ENCODE assay signal across 20 cellular contexts in the genomic region with DNA sequence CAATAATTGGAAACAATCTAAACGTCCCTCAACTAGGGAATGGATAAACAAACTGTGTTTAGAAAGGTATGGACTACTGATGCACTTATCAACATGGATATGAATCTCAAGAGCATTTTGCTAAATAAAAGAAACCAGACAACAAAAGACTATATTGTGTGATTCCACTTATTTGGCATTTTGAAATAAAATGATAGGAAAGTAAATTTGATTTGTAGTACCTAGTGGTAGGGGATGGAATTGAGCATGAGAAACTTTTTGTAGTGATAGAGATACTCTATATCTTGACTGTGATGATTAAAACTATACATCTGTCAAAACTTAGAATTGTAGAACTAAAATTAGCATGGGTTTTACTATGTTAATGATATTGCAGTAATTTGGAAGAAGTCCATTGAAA.
DNase-seq lines count a peak whose midpoint lies in the region; ATAC-seq, FAIRE-seq and TF ChIP-seq lines count a peak whose summit lies in the region.
"Had no signal": no experiment of that assay in that cellular context is flagged by ENCODE, and none has a peak within 500 bp of the region (broad histone marks: within the 10 kb centered on the region; RNA-seq: fewer than 3 reads in every experiment).

No MANE protein-coding gene starts in this region.

- no CpG with 5 or more reads among the region's 1 CpG for WGBS in neuronal stem cell (ENCODE audit: extremely low coverage in 2 of 2, insufficient read length in 2 of 2, insufficient replicate concordance in 1 of 2), 2 donors

- POLR2A ChIA-PET in PC-3 (lab: Charles Lee; ENCODE audit: unreplicated experiment) = no interaction called here

- no peaks in the 10 kb centered on the region for H4K20me1 ChIP-seq in PC-3 (ENCODE audit: low read length)

- H3K4me3 Mint-ChIP-seq in glutamatergic neuron (ENCODE audit: unreplicated experiment) = no peak overlapping the region
- H3K4me3 Mint-ChIP-seq: CD4-positive, alpha-beta memory T cell had no signal

- H2AFZ ChIP-seq in PC-3 (ENCODE audit: low read length) (no peak overlapping the region), neuronal stem cell (ENCODE audit: low read length) (no peak overlapping the region)

- no peak overlapping the region for H2BK15ac ChIP-seq in neuronal stem cell (ENCODE audit: low read length)

- no peak for DNase-seq in BE2C
- DNase-seq in H54 (ENCODE audit: insufficient read length, low spot score) = no peak
- no peak for DNase-seq in PC-3
- no peak for DNase-seq in glutamatergic neuron
- no peak for DNase-seq in neuronal stem cell (ENCODE audit: low spot score)
- DNase-seq in anterior cingulate cortex (lab: John Stamatoyannopoulos, UW) = no peak
- DNase-seq: CD4-positive, alpha-beta memory T cell; COR-L47; EL; GDM1; GOT3; Kasumi-1; NCI-H2029; NCI-H526 treated with DMSO at 0.1 percent for 48 hours; Peyer's patch; SHP77 treated with DMSO at 0.1 percent for 48 hours had no signal

- H3K27ac Mint-ChIP-seq in glutamatergic neuron (ENCODE audit: unreplicated experiment) = no peak overlapping the region

- H3K4me2 ChIP-seq in PC-3 (ENCODE audit: low read length) (no peak overlapping the region), neuronal stem cell (ENCODE audit: insufficient read depth, low read length, poor library complexity, severe bottlenecking) (no peak overlapping the region)
- H3K4me2 ChIP-seq: BLaER1 treated with 17β-estradiol and CSF1 and Interleukin-3, amounts not matched to agents 10 nM and 100 nM had no signal

- H4K91ac ChIP-seq in neuronal stem cell (ENCODE audit: low read depth, low read length, poor library complexity) = no peak overlapping the region

- no peaks in the 10 kb centered on the region for H3K9me3 Mint-ChIP-seq in glutamatergic neuron (ENCODE audit: unreplicated experiment)
- H3K9me3 Mint-ChIP-seq: CD4-positive, alpha-beta memory T cell had no signal

- H3K27ac ChIP-seq in PC-3 (ENCODE audit: low read length) = no peak overlapping the region
- no peak overlapping the region for H3K27ac ChIP-seq in neuronal stem cell (replicated peaks; ENCODE audit: low read length)
- H3K27ac ChIP-seq: BLaER1 treated with 17β-estradiol and CSF1 and Interleukin-3, amounts not matched to agents 10 nM and 100 nM; Peyer's patch had no signal

- no peaks in the 10 kb centered on the region for H3K9me2 ChIP-seq in PC-3 (replicated peaks; ENCODE audit: low read length)

- H3K18ac ChIP-seq in neuronal stem cell (ENCODE audit: low read length) = no peak overlapping the region

- H4K8ac ChIP-seq in neuronal stem cell (ENCODE audit: low read depth, low read length) = no peak overlapping the region

- H3K36me3 ChIP-seq in BE2C = peaks cover 15% of the 10 kb centered on the region
- H3K36me3 ChIP-seq in PC-3 (ENCODE audit: low read depth, low read length) = peaks cover 4% of the 10 kb centered on the region; the same call in 1 of the 2 replicates
- H3K36me3 ChIP-seq in neuronal stem cell (replicated peaks in 1 of 2; ENCODE audit: control insufficient read depth in 2 of 2, insufficient read depth in 2 of 2, low read length in 2 of 2) = peaks cover 0 to 94% of the 10 kb centered on the region in 2 donors

- 0 out of 2 replicates have a peak, but pooled peaks have one; percentile 4 for TF ChIP-seq CTCF in BE2C (IDR thresholded peaks at IDR 0.05; ENCODE audit: low read depth, low read length)
- peak; percentile 26; the same call in 1 of the 2 replicates for TF ChIP-seq CTCF in PC-3 (conservative IDR thresholded peaks at IDR 0.05; ENCODE audit: low read depth, low read length)
- peak; percentile 20 for TF ChIP-seq CTCF in glutamatergic neuron (IDR thresholded peaks at IDR 0.05; ENCODE audit: partially characterized antibody, unreplicated experiment)

- no peak for TF ChIP-seq POLR2A in H54 (IDR thresholded peaks at IDR 0.05; ENCODE audit: low read depth, low read length)

- no peaks in the 10 kb centered on the region for H3K27me3 ChIP-seq in BE2C
- H3K27me3 ChIP-seq in PC-3 (ENCODE audit: low read length) = no peaks in the 10 kb centered on the region
- H3K27me3 ChIP-seq in neuronal stem cell (ENCODE audit: control insufficient read depth in 3 of 3, insufficient read depth in 3 of 3, low read depth in 1 of 3, low read length in 3 of 3) = no peaks in the 10 kb centered on the region
- H3K27me3 ChIP-seq: BLaER1 treated with 17β-estradiol and CSF1 and Interleukin-3, amounts not matched to agents 10 nM and 100 nM; Peyer's patch had no signal

- H3K4me1 ChIP-seq in BE2C = no peaks in the 10 kb centered on the region; the same call in 1 of the 2 replicates
- H3K4me1 ChIP-seq in PC-3 (ENCODE audit: insufficient read depth, low read length) = no peaks in the 10 kb centered on the region
- H3K4me1 ChIP-seq in neuronal stem cell (ENCODE audit: control insufficient read depth in 2 of 2, insufficient read depth in 1 of 2, low read depth in 1 of 2, low read length in 2 of 2) = no peaks in the 10 kb centered on the region
- H3K4me1 ChIP-seq: BLaER1 treated with 17β-estradiol and CSF1 and Interleukin-3, amounts not matched to agents 10 nM and 100 nM; Peyer's patch had no signal

- H3K4me3 ChIP-seq in BE2C (ENCODE audit: low read depth, low read length) (no peak overlapping the region), PC-3 (ENCODE audit: low read length) (no peak overlapping the region), neuronal stem cell (ENCODE audit: low read length in 2 of 2) (no peak overlapping the region)
- H3K4me3 ChIP-seq: BLaER1 treated with 17β-estradiol and CSF1 and Interleukin-3, amounts not matched to agents 10 nM and 100 nM; GM12878; Peyer's patch had no signal

- no peaks in the 10 kb centered on the region; the same call in 1 of the 2 replicates for H3K9me3 ChIP-seq in BE2C
- no peaks in the 10 kb centered on the region for H3K9me3 ChIP-seq in PC-3 (ENCODE audit: low read length)
- H3K9me3 ChIP-seq in neuronal stem cell (replicated peaks in 1 of 2; ENCODE audit: control insufficient read depth in 2 of 2, insufficient read depth in 1 of 2, low read depth in 1 of 2, low read length in 2 of 2) = no peaks in the 10 kb centered on the region
- H3K9me3 ChIP-seq: BLaER1 treated with 17β-estradiol and CSF1 and Interleukin-3, amounts not matched to agents 10 nM and 100 nM; Peyer's patch had no signal

- no peak overlapping the region for H2BK5ac ChIP-seq in neuronal stem cell (ENCODE audit: low read length)

- no peaks in the 10 kb centered on the region for H3K36me3 Mint-ChIP-seq in glutamatergic neuron (ENCODE audit: unreplicated experiment)

- H3K79me2 ChIP-seq in PC-3 (ENCODE audit: low read length) = no peaks in the 10 kb centered on the region

- no peak overlapping the region for H3K23ac ChIP-seq in neuronal stem cell (ENCODE audit: low read depth, low read length, poor library complexity)

- no peaks in the 10 kb centered on the region for H3F3A ChIP-seq in PC-3 (ENCODE audit: low read length, unreplicated experiment)

- no peak overlapping the region for H2AK5ac ChIP-seq in neuronal stem cell (ENCODE audit: low read depth, low read length)

- ATAC-seq in PC-3 = no peak
- ATAC-seq in HG03095 (IDR thresholded peaks at IDR 0.05; ENCODE audit: unreplicated experiment) = no peak
- ATAC-seq: GM12878, HepG2 had no signal

- no peak overlapping the region for H2BK12ac ChIP-seq in neuronal stem cell (ENCODE audit: low read length)

- no peak overlapping the region for H3K4ac ChIP-seq in neuronal stem cell (ENCODE audit: low read length)

- FAIRE-seq in H54 (lab: Jason Lieb, UNC) = peak; percentile 75
- FAIRE-seq: GM12878, HepG2 had no signal

- no TSS peak for BruUV-seq in PC-3 (replicated peaks; lab: Mats Ljungman, UMichigan)

- H3K79me1 ChIP-seq in neuronal stem cell (ENCODE audit: low read depth, low read length) = no peaks in the 10 kb centered on the region

- H2BK120ac ChIP-seq in neuronal stem cell (ENCODE audit: low read depth, low read length) = no peak overlapping the region

- H3K4me1 Mint-ChIP-seq in glutamatergic neuron (ENCODE audit: low read depth, unreplicated experiment) = no peaks in the 10 kb centered on the region

- CTCF ChIA-PET in PC-3 (lab: Charles Lee) = no interaction called here

- intact Hi-C loops in PC-3 (cut with micrococcal nuclease) = no loop called here

- H3K27me3 Mint-ChIP-seq in glutamatergic neuron (ENCODE audit: unreplicated experiment) = no peaks in the 10 kb centered on the region
- H3K27me3 Mint-ChIP-seq: CD4-positive, alpha-beta memory T cell had no signal

- H3K14ac ChIP-seq in neuronal stem cell (ENCODE audit: low read length) = no peak overlapping the region

- H3K9ac ChIP-seq in PC-3 (ENCODE audit: low read length) (no peak overlapping the region), neuronal stem cell (ENCODE audit: low read depth, low read length, poor library complexity) (no peak overlapping the region)
- H3K9ac ChIP-seq: BLaER1 treated with 17β-estradiol and CSF1 and Interleukin-3, amounts not matched to agents 10 nM and 100 nM had no signal
